ENCODE assay signal across 12 cellular contexts in genomic region chr16:1426734-1427451, GRCh38.
DNase-seq lines count a peak whose midpoint lies in the region.
"Had no signal": no experiment of that assay in that cellular context is flagged by ENCODE, and none has a peak within 500 bp of the region (broad histone marks: within the 10 kb centered on the region; RNA-seq: fewer than 3 reads in every experiment).

No MANE protein-coding gene starts in this region.

- DNase-seq in DMS79 treated with DMSO at 0.1 percent for 48 hours (lab: John Stamatoyannopoulos, UW) (peak; percentile 73), NCI-H187 treated with DMSO at 0.1 percent for 48 hours (lab: John Stamatoyannopoulos, UW) (peak; percentile 86), left kidney (ENCODE audit: low read depth, low spot score) (peak; percentile 91), SIG-M5 treated with dmso at 0.1 percent for 504 hours (lab: John Stamatoyannopoulos, UW; ENCODE audit: unreplicated experiment) (no peak), ecto neural progenitor cell (ENCODE audit: low spot score) (no peak)
- DNase-seq: activated CD8-positive, alpha-beta T cell treated with anti-CD3 and anti-CD28 coated beads, Interleukin-2, amount 10 ng/mL, durations not matched to agents 7 days and 5 days; activated naive CD4-positive, alpha-beta T cell treated with anti-CD3 and anti-CD28 coated beads, Interleukin-2, amount 10 ng/mL, durations not matched to agents 7 days and 5 days; CD8-positive, alpha-beta memory T cell; NCI-H1694 treated with DMSO at 0.1 percent for 48 hours; small intestine; T-helper 9 cell; thyroid gland had no signal

Comparison
In these comparisons a context has a peak if more than half of its experiments do, and no peak if none do; other contexts are left out.
1. DNase-seq: peak in DMS79 treated with DMSO at 0.1 percent for 48 hours (single experiment), NCI-H187 treated with DMSO at 0.1 percent for 48 hours (single experiment) and left kidney (single experiment); none in SIG-M5 treated with dmso at 0.1 percent for 504 hours (single experiment) and ecto neural progenitor cell (single experiment).